In the genomic region with DNA sequence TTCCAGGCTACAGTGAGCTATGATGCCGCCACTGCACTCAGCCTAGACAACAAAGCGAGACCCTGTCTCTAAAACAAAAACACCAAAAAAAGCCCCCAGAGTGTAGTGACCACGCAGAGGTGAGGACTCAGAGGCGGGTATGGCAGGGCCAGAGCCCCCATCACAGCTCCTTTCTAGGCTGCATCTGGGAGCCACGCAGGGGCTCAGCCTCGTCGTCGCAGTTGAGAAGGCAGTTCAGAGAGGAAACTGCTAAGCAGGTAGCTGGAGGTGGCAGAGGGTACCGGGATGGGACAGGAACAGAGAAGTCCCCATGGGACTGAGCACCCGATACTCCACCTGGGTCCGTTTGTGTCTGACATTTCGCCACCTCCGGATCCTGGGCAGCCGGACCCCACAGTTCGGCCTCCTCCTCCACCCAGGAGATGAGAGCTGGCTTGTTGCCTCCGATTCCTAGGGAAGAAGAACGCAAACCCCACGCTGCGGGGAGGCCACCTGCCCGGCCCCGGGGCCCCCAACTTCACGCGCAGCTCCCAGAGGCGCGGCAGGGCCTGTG, we compare ENCODE assay signal across 8 cellular contexts. TPM values are rescaled to one million over a fixed set of nuclear protein-coding genes. Genes with fewer than 3 reads are reported as not detected.
DNase-seq lines count a peak whose midpoint lies in the region; ATAC-seq and TF ChIP-seq lines count a peak whose summit lies in the region.

No MANE protein-coding gene starts in this region.

- H3K27me3 Mint-ChIP-seq in CD8-positive, alpha-beta T cell (ENCODE audit: low read depth) = no peaks in the 10 kb centered on the region
- H3K27me3 Mint-ChIP-seq in effector memory CD8-positive, alpha-beta T cell = no peaks in the 10 kb centered on the region
- H3K27me3 Mint-ChIP-seq in naive thymus-derived CD4-positive, alpha-beta T cell = no peaks in the 10 kb centered on the region

- H3K4me1 Mint-ChIP-seq in CD8-positive, alpha-beta T cell (ENCODE audit: low read depth) = peaks cover 42% of the 10 kb centered on the region
- peaks cover 29 to 38% of the 10 kb centered on the region in 2 donors for H3K4me1 Mint-ChIP-seq in effector memory CD8-positive, alpha-beta T cell (ENCODE audit: low read depth in 2 of 2)
- H3K4me1 Mint-ChIP-seq in naive thymus-derived CD4-positive, alpha-beta T cell = peaks cover 36 to 65% (median 50%) of the 10 kb centered on the region in 7 donors

- peak overlapping the region; percentile 80 for H3K27ac ChIP-seq in CD8-positive, alpha-beta T cell (ENCODE audit: low read depth, low read length)
- H3K27ac ChIP-seq in naive thymus-derived CD4-positive, alpha-beta T cell (ENCODE audit: low read depth, low read length) = peak overlapping the region; percentile 99

- ATAC-seq in CD8-positive, alpha-beta T cell = no peak
- ATAC-seq in GM21717 (IDR thresholded peaks at IDR 0.05; ENCODE audit: unreplicated experiment) (peak; percentile 15), GM18868 (IDR thresholded peaks at IDR 0.05; ENCODE audit: unreplicated experiment) (no peak)
- no peak for ATAC-seq in effector memory CD8-positive, alpha-beta T cell (replicated peaks)
- no peak for ATAC-seq in naive thymus-derived CD4-positive, alpha-beta T cell

- no peak for DNase-seq in CD8-positive, alpha-beta T cell
- DNase-seq in RPMI8226 = peak; percentile 31
- no peak for DNase-seq in effector memory CD8-positive, alpha-beta T cell
- DNase-seq in naive thymus-derived CD4-positive, alpha-beta T cell = peak in 4 of 9 donors; percentile 19 to 42 (median 36)
- DNase-seq in NCI-H748 treated with DMSO at 0.1 percent for 48 hours (lab: John Stamatoyannopoulos, UW) = no peak
- no peak for DNase-seq in NCI-H2081 treated with DMSO at 0.1 percent for 48 hours (lab: John Stamatoyannopoulos, UW)

- intact Hi-C loops in CD8-positive, alpha-beta T cell (cut with DNase I, micrococcal nuclease) = no loop called here
- intact Hi-C loops in naive thymus-derived CD4-positive, alpha-beta T cell (cut with micrococcal nuclease) = loop anchor here in 1 of 2 donors (5.0 kb wide), 2 partner anchors 180 to 365 kb away; a partner anchor contains a TSS

- peak overlapping the region; percentile 93 for H3K27ac Mint-ChIP-seq in CD8-positive, alpha-beta T cell
- H3K27ac Mint-ChIP-seq in effector memory CD8-positive, alpha-beta T cell = peak overlapping the region; percentile 89 to 93
- H3K27ac Mint-ChIP-seq in naive thymus-derived CD4-positive, alpha-beta T cell = peak overlapping the region; percentile 87 to 94 (median 92)

- no peaks in the 10 kb centered on the region for H3K9me3 ChIP-seq in CD8-positive, alpha-beta T cell (ENCODE audit: low read length)
- no peaks in the 10 kb centered on the region for H3K9me3 ChIP-seq in naive thymus-derived CD4-positive, alpha-beta T cell (ENCODE audit: control insufficient read depth in 2 of 3, low read length in 3 of 3)

- H3K27me3 ChIP-seq in CD8-positive, alpha-beta T cell (ENCODE audit: insufficient read depth, low read length) = no peaks in the 10 kb centered on the region
- no peaks in the 10 kb centered on the region for H3K27me3 ChIP-seq in naive thymus-derived CD4-positive, alpha-beta T cell (ENCODE audit: control insufficient read depth in 2 of 2, insufficient read depth in 2 of 2, low read length in 2 of 2)

- peak overlapping the region; percentile 84 for H3K4me3 ChIP-seq in CD8-positive, alpha-beta T cell (ENCODE audit: low read depth, low read length)
- peak overlapping the region; percentile 92 for H3K4me3 ChIP-seq in naive thymus-derived CD4-positive, alpha-beta T cell (ENCODE audit: low read length)

- H3K4me3 Mint-ChIP-seq in CD8-positive, alpha-beta T cell = peak overlapping the region; percentile 84
- H3K4me3 Mint-ChIP-seq in effector memory CD8-positive, alpha-beta T cell = peak overlapping the region; percentile 84 to 86
- peak overlapping the region; percentile 83 to 92 (median 90) for H3K4me3 Mint-ChIP-seq in naive thymus-derived CD4-positive, alpha-beta T cell

- TF ChIP-seq CTCF in CD8-positive, alpha-beta T cell (IDR thresholded peaks at IDR 0.05) = peak; percentile 42

- peaks cover 10% of the 10 kb centered on the region for H3K36me3 ChIP-seq in CD8-positive, alpha-beta T cell (ENCODE audit: insufficient read depth, low read length)
- peaks cover 0 to 36% (median 8%) of the 10 kb centered on the region in 3 experiments for H3K36me3 ChIP-seq in naive thymus-derived CD4-positive, alpha-beta T cell (ENCODE audit: control insufficient read depth in 2 of 3, insufficient read depth in 3 of 3, low read length in 3 of 3)

- H3K9me3 Mint-ChIP-seq in CD8-positive, alpha-beta T cell = no peaks in the 10 kb centered on the region
- H3K9me3 Mint-ChIP-seq in effector memory CD8-positive, alpha-beta T cell = no peaks in the 10 kb centered on the region
- H3K9me3 Mint-ChIP-seq in naive thymus-derived CD4-positive, alpha-beta T cell = peaks cover 0 to 2% (median 0%) of the 10 kb centered on the region in 11 donors

- CTCF ChIA-PET in CD8-positive, alpha-beta T cell (lab: Charles Lee) = interaction anchor here (0.8 to 3.4 kb wide), 17 partner anchors 8 to 151 kb away, joined by 3 to 39 read pairs (median 4); a partner anchor contains a TSS
- CTCF ChIA-PET in naive thymus-derived CD4-positive, alpha-beta T cell (lab: Charles Lee) = interaction anchor here (0.6 to 6.2 kb wide), 9 partner anchors 9 to 135 kb away, joined by 3 to 37 read pairs (median 5); a partner anchor contains a TSS

- POLR2A ChIA-PET in CD8-positive, alpha-beta T cell (lab: Charles Lee) = interaction anchor here (0.7 to 4.5 kb wide), 21 partner anchors 11 to 179 kb away, joined by 3 to 60 read pairs (median 5); a partner anchor contains a TSS
- POLR2A ChIA-PET in naive thymus-derived CD4-positive, alpha-beta T cell (lab: Charles Lee) = interaction anchor here (0.7 to 9.3 kb wide), 24 partner anchors 8 to 492 kb away, joined by 3 to 159 read pairs (median 5); a partner anchor contains a TSS

- H3K4me1 ChIP-seq in CD8-positive, alpha-beta T cell (ENCODE audit: insufficient read depth, low read length) = peaks cover 35% of the 10 kb centered on the region
- peaks cover 19 to 22% of the 10 kb centered on the region in 2 donors for H3K4me1 ChIP-seq in naive thymus-derived CD4-positive, alpha-beta T cell (ENCODE audit: control insufficient read depth in 2 of 2, insufficient read depth in 2 of 2, low read length in 2 of 2)

- H3K36me3 Mint-ChIP-seq in CD8-positive, alpha-beta T cell = peaks cover 27% of the 10 kb centered on the region
- peaks cover 39% of the 10 kb centered on the region for H3K36me3 Mint-ChIP-seq in effector memory CD8-positive, alpha-beta T cell (ENCODE audit: insufficient read depth)
- peaks cover 0 to 16% (median 5%) of the 10 kb centered on the region in 5 donors for H3K36me3 Mint-ChIP-seq in naive thymus-derived CD4-positive, alpha-beta T cell

RNA-seq across cellular contexts. Expression of a gene that starts 0.7 kb away (rescaled TPM):
- 10 to 100 TPM; 15.0 to 15.6 TPM for total RNA-seq in CD8-positive, alpha-beta T cell
- 10 to 100 TPM; 11.9 to 20.9 (median 19.3) TPM for total RNA-seq in naive thymus-derived CD4-positive, alpha-beta T cell
- polyA plus RNA-seq in naive thymus-derived CD4-positive, alpha-beta T cell = 1 to 10 TPM; 4.5 to 6.8 TPM

RNA-seq across cellular contexts. Expression of a gene that starts 14.0 kb away (rescaled TPM):
- 1 to 10 TPM; 6.1 to 7.1 TPM for total RNA-seq in CD8-positive, alpha-beta T cell
- 10 to 100 TPM in 4 of 5 experiments, 1 to 10 TPM in 1; 8.8 to 24.3 (median 16.3) TPM for total RNA-seq in naive thymus-derived CD4-positive, alpha-beta T cell
- 10 to 100 TPM; 29.7 to 33.2 TPM for polyA plus RNA-seq in naive thymus-derived CD4-positive, alpha-beta T cell

RNA-seq across cellular contexts. Expression of a gene that starts 22.8 kb away (rescaled TPM):
- 1 to 10 TPM; 6.2 to 6.3 TPM for total RNA-seq in CD8-positive, alpha-beta T cell
- 10 to 100 TPM in 4 of 5 experiments, 1 to 10 TPM in 1; 9.1 to 17.4 (median 13.8) TPM for total RNA-seq in naive thymus-derived CD4-positive, alpha-beta T cell
- 10 to 100 TPM in 1 of 2 donors, 1 to 10 TPM in 1; 8.9 to 11.7 TPM for polyA plus RNA-seq in naive thymus-derived CD4-positive, alpha-beta T cell

RNA-seq across cellular contexts. Expression of a gene that starts 28.0 kb away (rescaled TPM):
- total RNA-seq in CD8-positive, alpha-beta T cell = 1 to 10 TPM; 5.0 to 6.9 TPM
- 10 to 100 TPM; 10.2 to 37.1 (median 21.4) TPM for total RNA-seq in naive thymus-derived CD4-positive, alpha-beta T cell
- polyA plus RNA-seq in naive thymus-derived CD4-positive, alpha-beta T cell = 1 to 10 TPM; 2.6 to 4.4 TPM

RNA-seq across cellular contexts. Expression of a gene that starts 31.1 kb away (rescaled TPM):
- 1 to 10 TPM; 2.6 to 2.8 TPM for total RNA-seq in CD8-positive, alpha-beta T cell
- 1 to 10 TPM; 6.0 to 8.5 (median 7.3) TPM for total RNA-seq in naive thymus-derived CD4-positive, alpha-beta T cell
- 1 to 10 TPM; 1.6 to 2.4 TPM for polyA plus RNA-seq in naive thymus-derived CD4-positive, alpha-beta T cell
